32 cellular contexts compared by ENCODE assay signal in the genomic region with DNA sequence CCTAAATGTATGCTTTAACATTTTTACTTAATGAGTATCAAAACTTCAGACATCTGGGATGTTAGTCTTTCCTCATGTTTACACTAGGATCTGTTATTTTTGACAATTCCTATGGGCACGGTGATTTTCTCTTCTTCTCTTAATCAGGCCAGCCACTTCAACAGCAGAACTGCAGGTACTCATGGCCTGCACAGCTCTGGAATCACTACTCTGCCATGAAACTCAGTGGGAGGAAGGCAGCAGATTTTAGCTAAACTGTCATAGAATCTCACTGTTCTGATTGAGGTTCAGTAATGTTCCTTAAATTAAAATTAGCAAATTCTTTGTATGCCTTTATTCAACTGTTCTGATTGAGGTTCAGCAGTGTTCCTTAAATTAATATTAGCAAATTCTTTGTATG.
"Had no signal": no experiment of that assay in that cellular context is flagged by ENCODE, and none has a peak within 500 bp of the region (broad histone marks: within the 10 kb centered on the region; RNA-seq: fewer than 3 reads in every experiment).

No MANE protein-coding gene starts in this region.

- H3K36me3 ChIP-seq: adrenal gland, esophagus muscularis mucosa, gastrocnemius medialis, WERI-Rb-1 had no signal

- H3K27me3 Mint-ChIP-seq: activated B cell treated with CpG ODN at 0.5 μM for 24 hours; activated CD8-positive, alpha-beta T cell treated with anti-CD3 and anti-CD28 coated beads for 36 hours; activated naive CD4-positive, alpha-beta T cell treated with anti-CD3 and anti-CD28 coated beads, Interleukin-2, amount 50 U/mL, for 24 hours; activated naive CD8-positive, alpha-beta T cell treated with anti-CD3 and anti-CD28 coated beads for 36 hours; activated naive CD8-positive, alpha-beta T cell treated with anti-CD3 and anti-CD28 coated beads, Interleukin-2, amount 50 U/mL, for 24 hours; activated T-helper 17 cell treated with anti-CD3 and anti-CD28 coated beads, Interleukin-2, amount 50 U/mL, for 72 hours; effector memory CD8-positive, alpha-beta T cell; T-helper 17 cell had no signal

- H3K4me3 ChIP-seq: adrenal gland, body of pancreas, esophagus muscularis mucosa, gastrocnemius medialis had no signal

- H3K27me3 ChIP-seq: adrenal gland, body of pancreas, esophagus muscularis mucosa, foreskin keratinocyte, gastrocnemius medialis had no signal

- H3K36me3 Mint-ChIP-seq: activated naive CD4-positive, alpha-beta T cell treated with anti-CD3 and anti-CD28 coated beads, Interleukin-2, amount 50 U/mL, for 24 hours; activated naive CD8-positive, alpha-beta T cell treated with anti-CD3 and anti-CD28 coated beads for 36 hours had no signal

- H3K4me1 Mint-ChIP-seq: activated B cell treated with CpG ODN at 0.5 μM for 24 hours; activated naive CD4-positive, alpha-beta T cell treated with anti-CD3 and anti-CD28 coated beads, Interleukin-2, amount 50 U/mL, for 24 hours; activated naive CD8-positive, alpha-beta T cell treated with anti-CD3 and anti-CD28 coated beads for 36 hours; activated naive CD8-positive, alpha-beta T cell treated with anti-CD3 and anti-CD28 coated beads, Interleukin-2, amount 50 U/mL, for 24 hours; activated T-helper 17 cell treated with anti-CD3 and anti-CD28 coated beads, Interleukin-2, amount 50 U/mL, for 72 hours; T-helper 17 cell had no signal

- DNase-seq: activated B cell treated with CpG ODN at 0.5 μM for 24 hours; activated CD4-positive, alpha-beta T cell treated with anti-CD3 and anti-CD28 coated beads for 48 hours; activated CD4-positive, alpha-beta T cell treated with anti-CD3 and anti-CD28 coated beads, Interleukin-2, amount 50 U/mL, for 1 hour; activated CD4-positive, alpha-beta T cell treated with anti-CD3 and anti-CD28 coated beads, Interleukin-2, amount 50 U/mL, for 48 hours; activated CD8-positive, alpha-beta memory T cell treated with anti-CD3 and anti-CD28 coated beads for 24 hours; activated CD8-positive, alpha-beta T cell treated with anti-CD3 and anti-CD28 coated beads for 36 hours; activated effector memory CD4-positive, alpha-beta T cell treated with Interleukin-2 at 50 U/mL for 16 hours; activated naive CD4-positive, alpha-beta T cell treated with anti-CD3 and anti-CD28 coated beads for 36 hours; activated naive CD8-positive, alpha-beta T cell treated with anti-CD3 and anti-CD28 coated beads for 36 hours; activated naive CD8-positive, alpha-beta T cell treated with anti-CD3 and anti-CD28 coated beads, Interleukin-2, amount 50 U/mL, for 24 hours; activated T-cell treated with anti-CD3 and anti-CD28 coated beads, Interleukin-2, amount 50 U/mL, for 4 hours; adrenal gland; amygdala; aorta; body of pancreas; cortex of kidney; dermis blood vessel endothelial cell; effector CD4-positive, alpha-beta T cell; effector memory CD8-positive, alpha-beta T cell; erythroblast; foreskin keratinocyte; gastrocnemius medialis; glutamatergic neuron; T-helper 1 cell; T-helper 17 cell; T1000; WERI-Rb-1 had no signal

- H3K27ac ChIP-seq: adrenal gland, body of pancreas, esophagus muscularis mucosa, foreskin keratinocyte, gastrocnemius medialis, WERI-Rb-1 had no signal

- ATAC-seq: activated CD4-positive, CD25-positive, alpha-beta regulatory T cell treated with anti-CD3 and anti-CD28 coated beads, Interleukin-2, amount 50 U/mL, for 24 hours; activated CD8-positive, alpha-beta T cell treated with anti-CD3 and anti-CD28 coated beads for 36 hours; activated naive CD8-positive, alpha-beta T cell treated with anti-CD3 and anti-CD28 coated beads, Interleukin-2, amount 50 U/mL, for 24 hours; activated T-cell treated with anti-CD3 and anti-CD28 coated beads, Interleukin-2, amount 50 U/mL, for 4 hours; activated T-helper 17 cell treated with anti-CD3 and anti-CD28 coated beads, Interleukin-2, amount 50 U/mL, for 72 hours; body of pancreas; effector memory CD8-positive, alpha-beta T cell; foreskin keratinocyte; gastrocnemius medialis; T-helper 17 cell had no signal

- H3K4me1 ChIP-seq: adrenal gland, body of pancreas, esophagus muscularis mucosa, foreskin keratinocyte, gastrocnemius medialis had no signal

- H3K9me3 ChIP-seq: body of pancreas, esophagus muscularis mucosa, gastrocnemius medialis had no signal

- H3K4me3 Mint-ChIP-seq: activated B cell treated with CpG ODN at 0.5 μM for 24 hours; activated CD8-positive, alpha-beta T cell treated with anti-CD3 and anti-CD28 coated beads for 36 hours; activated naive CD4-positive, alpha-beta T cell treated with anti-CD3 and anti-CD28 coated beads for 36 hours; activated naive CD4-positive, alpha-beta T cell treated with anti-CD3 and anti-CD28 coated beads, Interleukin-2, amount 50 U/mL, for 24 hours; activated naive CD8-positive, alpha-beta T cell treated with anti-CD3 and anti-CD28 coated beads for 36 hours; activated naive CD8-positive, alpha-beta T cell treated with anti-CD3 and anti-CD28 coated beads, Interleukin-2, amount 50 U/mL, for 24 hours; activated T-cell treated with anti-CD3 and anti-CD28 coated beads, Interleukin-2, amount 50 U/mL, for 4 hours; activated T-helper 17 cell treated with anti-CD3 and anti-CD28 coated beads, Interleukin-2, amount 50 U/mL, for 72 hours; effector memory CD8-positive, alpha-beta T cell; T-helper 17 cell; T-helper 2 cell treated with Interferon-gamma antibody and Interleukin-4, amounts not matched to agents 5 μg/mL and 100 μg/mL, for 36 hours had no signal

- H3K27ac Mint-ChIP-seq: activated B cell treated with CpG ODN at 0.5 μM for 24 hours; activated CD8-positive, alpha-beta T cell treated with anti-CD3 and anti-CD28 coated beads for 36 hours; activated naive CD4-positive, alpha-beta T cell treated with anti-CD3 and anti-CD28 coated beads for 36 hours; activated naive CD4-positive, alpha-beta T cell treated with anti-CD3 and anti-CD28 coated beads, Interleukin-2, amount 50 U/mL, for 24 hours; activated naive CD8-positive, alpha-beta T cell treated with anti-CD3 and anti-CD28 coated beads for 36 hours; activated naive CD8-positive, alpha-beta T cell treated with anti-CD3 and anti-CD28 coated beads, Interleukin-2, amount 50 U/mL, for 24 hours; activated T-helper 17 cell treated with anti-CD3 and anti-CD28 coated beads, Interleukin-2, amount 50 U/mL, for 72 hours; effector memory CD8-positive, alpha-beta T cell; T-helper 17 cell; T-helper 2 cell treated with Interferon-gamma antibody and Interleukin-4, amounts not matched to agents 5 μg/mL and 100 μg/mL, for 36 hours had no signal
